ENCODE assay signal across 27 cellular contexts in the genomic region with DNA sequence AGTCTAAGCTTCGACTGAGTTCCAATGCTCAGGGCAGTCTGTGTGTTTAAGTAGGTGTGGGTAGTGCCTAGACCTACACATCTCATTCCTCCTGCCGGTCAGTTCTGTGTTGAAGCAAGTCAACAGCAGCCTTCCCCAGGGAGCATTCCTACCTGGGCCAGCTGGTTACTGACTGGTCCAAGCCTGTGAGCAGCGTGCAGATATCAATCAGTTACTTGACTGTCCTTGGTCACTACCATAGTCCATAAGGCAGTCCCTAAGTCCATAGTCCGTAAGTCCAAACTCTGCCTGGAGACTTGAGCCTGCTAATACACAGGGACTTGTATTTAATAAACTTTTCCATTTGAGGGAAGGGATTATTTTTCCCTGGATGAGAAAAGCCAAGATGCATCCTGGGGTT.
DNase-seq lines count a peak whose midpoint lies in the region; ATAC-seq, FAIRE-seq and TF ChIP-seq lines count a peak whose summit lies in the region.
"Had no signal": no experiment of that assay in that cellular context is flagged by ENCODE, and none has a peak within 500 bp of the region (broad histone marks: within the 10 kb centered on the region; RNA-seq: fewer than 3 reads in every experiment).

No MANE protein-coding gene starts in this region.

- H3K27me3 ChIP-seq in GM23338 (ENCODE audit: insufficient read depth), result no peaks in the 10 kb centered on the region
- H3K27me3 ChIP-seq in body of pancreas, result no peaks in the 10 kb centered on the region
- no peaks in the 10 kb centered on the region for H3K27me3 ChIP-seq in HepG2 (ENCODE audit: control insufficient read depth in 1 of 2, insufficient read depth in 2 of 2, low read length in 2 of 2)
- H3K27me3 ChIP-seq in small intestine (ENCODE audit: control insufficient read depth in 2 of 2, insufficient read depth in 2 of 2, low read length in 2 of 2), result no peaks in the 10 kb centered on the region
- H3K27me3 ChIP-seq in BE2C, result no peaks in the 10 kb centered on the region
- no peaks in the 10 kb centered on the region for H3K27me3 ChIP-seq in aorta (ENCODE audit: control insufficient read depth in 1 of 2, insufficient read depth in 2 of 2, low read length in 1 of 2)
- H3K27me3 ChIP-seq in brain microvascular endothelial cell (replicated peaks), result no peaks in the 10 kb centered on the region
- H3K27me3 ChIP-seq: MG63 had no signal

- H3K9me2 ChIP-seq in GM23338 (ENCODE audit: insufficient read depth), result peaks cover 6% of the 10 kb centered on the region

- H3F3A ChIP-seq in GM23338 (replicated peaks; ENCODE audit: low read depth), result no peaks in the 10 kb centered on the region

- CTCF ChIA-PET in HepG2 (lab: Yijun Ruan, JAX; ENCODE audit: low intra/inter-chr PET ratio, low total read pairs), result no interaction called here

- H3K4me2 ChIP-seq in GM23338, result no peak overlapping the region
- no peak overlapping the region for H3K4me2 ChIP-seq in HepG2 (ENCODE audit: low read depth, low read length)
- H3K4me2 ChIP-seq: A549 had no signal

- BruUV-seq in HepG2 (replicated peaks; lab: Mats Ljungman, UMichigan), result no TSS peak

- ATAC-seq in GM23338 (no peak), body of pancreas (peak; percentile 33), HepG2 (peak; percentile 73), aorta (ENCODE audit: low FRiP score) (no peak)
- ATAC-seq: A549, K562, PC-3, SK-N-SH treated with all-trans-retinoic acid at 6 μM for 48 hours had no signal

- peaks cover 32% of the 10 kb centered on the region for H3K4me1 Mint-ChIP-seq in GM23338

- peaks cover 2% of the 10 kb centered on the region; the same call in 2 of the 3 replicates for H3K9me3 Mint-ChIP-seq in GM23338
- H3K9me3 Mint-ChIP-seq: CD4-positive, alpha-beta memory T cell had no signal

- TF ChIP-seq CTCF in GM23338 (conservative IDR thresholded peaks at IDR 0.05; ENCODE audit: low read depth in 2 of 2) (no peak), body of pancreas (IDR thresholded peaks at IDR 0.05) (no peak), HepG2 (CRISPR knock-in tag; IDR thresholded peaks at IDR 0.05) (no peak), BE2C (IDR thresholded peaks at IDR 0.05; ENCODE audit: low read depth, low read length) (no peak), brain microvascular endothelial cell (IDR thresholded peaks at IDR 0.05; ENCODE audit: low read depth, low read length, missing control alignments) (no peak)

- no peak for TF ChIP-seq POLR2A in body of pancreas (IDR thresholded peaks at IDR 0.05)
- no peak for TF ChIP-seq POLR2A in HepG2 (IDR thresholded peaks at IDR 0.05; ENCODE audit: insufficient read depth in 1 of 2, low read depth in 2 of 2, low read length in 2 of 2)

- peak overlapping the region; percentile 32; the same call in 1 of the 2 replicates for H3K27ac Mint-ChIP-seq in GM23338
- H3K27ac Mint-ChIP-seq: CD4-positive, alpha-beta memory T cell had no signal

- no peak overlapping the region for H3K4me3 Mint-ChIP-seq in GM23338
- H3K4me3 Mint-ChIP-seq: CD4-positive, alpha-beta memory T cell had no signal

- H3K4me1 ChIP-seq in GM23338 (ENCODE audit: insufficient read depth) (peaks cover 25% of the 10 kb centered on the region), body of pancreas (no peaks in the 10 kb centered on the region), HepG2 (ENCODE audit: insufficient read depth, low read length) (peaks cover 9% of the 10 kb centered on the region), small intestine (ENCODE audit: control insufficient read depth in 2 of 2, insufficient read depth in 1 of 2, low read depth in 1 of 2, low read length in 1 of 2) (no peaks in the 10 kb centered on the region), BE2C (peaks cover under 1% of the 10 kb centered on the region; the same call in 1 of the 2 replicates), aorta (ENCODE audit: control insufficient read depth in 1 of 2, insufficient read depth in 2 of 2, low read length in 2 of 2) (peaks cover 0 to 2% of the 10 kb centered on the region in 2 donors)
- H3K4me1 ChIP-seq: A549 had no signal

- H3K9me3 ChIP-seq in body of pancreas (no peaks in the 10 kb centered on the region), HepG2 (ENCODE audit: low read length) (no peaks in the 10 kb centered on the region), small intestine (ENCODE audit: control insufficient read depth, low read depth) (no peaks in the 10 kb centered on the region), BE2C (no peaks in the 10 kb centered on the region; the same call in 1 of the 2 replicates), aorta (ENCODE audit: control insufficient read depth, low read length) (no peaks in the 10 kb centered on the region)
- H3K9me3 ChIP-seq: A549, MG63 had no signal

- peaks cover 46% of the 10 kb centered on the region for H3K36me3 Mint-ChIP-seq in GM23338 (ENCODE audit: low read depth)

- H2AFZ ChIP-seq in GM23338, result no peak overlapping the region
- no peak overlapping the region for H2AFZ ChIP-seq in HepG2 (ENCODE audit: low read length)

- no peak for TF ChIP-seq EP300 in HepG2 (IDR thresholded peaks at IDR 0.05; ENCODE audit: low read depth in 2 of 2, low read length in 2 of 2)
- TF ChIP-seq EP300 in HepG2 (CRISPR knock-in tag; IDR thresholded peaks at IDR 0.05; ENCODE audit: borderline replicate concordance), result no peak

- FAIRE-seq in HepG2 (lab: Jason Lieb, UNC) (no peak), small intestine (lab: Jason Lieb, UNC) (no peak)
- FAIRE-seq: A549, GM19239, H54, K562 had no signal

- H3K36me3 ChIP-seq in GM23338 (ENCODE audit: insufficient read depth) (peaks cover 5% of the 10 kb centered on the region; the same call in 1 of the 2 replicates), body of pancreas (replicated peaks in 1 of 2; ENCODE audit: insufficient read depth in 1 of 2, low read depth in 2 of 2) (peaks cover 0 to 20% of the 10 kb centered on the region in 2 donors), HepG2 (replicated peaks in 1 of 2; ENCODE audit: control insufficient read depth in 1 of 2, insufficient read depth in 2 of 2, low read length in 2 of 2) (peaks cover 13 to 53% of the 10 kb centered on the region in 2 experiments), small intestine (ENCODE audit: control insufficient read depth in 2 of 2, insufficient read depth in 2 of 2, low read length in 2 of 2) (peaks cover 7 to 9% of the 10 kb centered on the region in 2 donors), BE2C (peaks cover 17% of the 10 kb centered on the region), aorta (ENCODE audit: control insufficient read depth in 1 of 2, insufficient read depth in 2 of 2, low read length in 1 of 2) (peaks cover 2 to 6% of the 10 kb centered on the region in 2 donors), brain microvascular endothelial cell (replicated peaks) (peaks cover 17% of the 10 kb centered on the region)

- H3K4me3 ChIP-seq in GM23338, result no peak overlapping the region
- H3K4me3 ChIP-seq in body of pancreas, result no peak overlapping the region
- H3K4me3 ChIP-seq in HepG2 (replicated peaks in 1 of 3; ENCODE audit: insufficient read depth in 1 of 3, low read depth in 2 of 3, low read length in 3 of 3), result no peak overlapping the region
- no peak overlapping the region for H3K4me3 ChIP-seq in small intestine (ENCODE audit: low read depth in 1 of 2, low read length in 2 of 2)
- H3K4me3 ChIP-seq in BE2C (ENCODE audit: low read depth, low read length), result no peak overlapping the region
- no peak overlapping the region for H3K4me3 ChIP-seq in aorta (ENCODE audit: low read length in 2 of 2)
- no peak overlapping the region for H3K4me3 ChIP-seq in brain microvascular endothelial cell (ENCODE audit: low read depth, low read length)
- H3K4me3 ChIP-seq: A549, K562, MG63 had no signal

- H4K20me1 ChIP-seq in GM23338 (replicated peaks; ENCODE audit: insufficient read depth), result no peaks in the 10 kb centered on the region; the same call in 1 of the 2 replicates
- H4K20me1 ChIP-seq in HepG2 (ENCODE audit: insufficient read depth, low read length), result no peaks in the 10 kb centered on the region

- intact Hi-C loops in body of pancreas (cut with DNase I), result no loop called here
- intact Hi-C loops in HepG2 (cut with micrococcal nuclease; ENCODE audit: unreplicated experiment), result no loop called here
- intact Hi-C loops in aorta (cut with DNase I), result no loop called here

- DNase-seq in GM23338 (ENCODE audit: low spot score) (no peak), body of pancreas (no peak), HepG2 (ENCODE audit: low spot score) (peak; percentile 9), small intestine (peak; percentile 77), BE2C (no peak), aorta (no peak), brain microvascular endothelial cell (no peak)
- DNase-seq: AML-193; C1 segment of cervical spinal cord; CD4-positive, alpha-beta memory T cell; COR-L47; DMS53; Kasumi-1; MG63; NCI-H1105 treated with DMSO at 0.1 percent for 48 hours; NCI-H146; NCI-H2029; NCI-H446; NCI-H524 treated with DMSO at 0.1 percent for 48 hours; NCI-H82; NK-92 treated with Interleukin-12 subunit alpha and Interleukin-12 subunit beta, amount 100 ng/mL, for 24 hours; PC-3 had no signal

- in situ Hi-C loops in HepG2 (cut with HindIII; ENCODE audit: extremely low pct_ligation_motif_present, low pct_unique_long_range_greater_than_20kb) (no loop called here), brain microvascular endothelial cell (cut with HindIII; ENCODE audit: low pct_ligation_motif_present, low sequenced_read_pairs) (no loop called here)

- H3K79me2 ChIP-seq in GM23338 (replicated peaks; ENCODE audit: insufficient read depth), result no peaks in the 10 kb centered on the region
- H3K79me2 ChIP-seq in HepG2 (ENCODE audit: insufficient read depth, low read length), result no peaks in the 10 kb centered on the region

- H3K27me3 Mint-ChIP-seq in GM23338 (ENCODE audit: insufficient read depth, low read depth, poor library complexity), result peaks cover 4% of the 10 kb centered on the region
- H3K27me3 Mint-ChIP-seq: CD4-positive, alpha-beta memory T cell had no signal

- 33 to 46% methylated on average over 3 to 4 of the region's 4 CpGs for WGBS in body of pancreas, 2 donors
- 74% methylated on average over 4 of the region's 4 CpGs for WGBS in HepG2 (ENCODE audit: low lambda C conversion rate)
- 77 to 84% (median 78%) methylated on average over 4 of the region's 4 CpGs for WGBS in small intestine, 3 donors
- WGBS in aorta, 2 donors, result 71 to 73% methylated on average over 4 of the region's 4 CpGs

- no peak overlapping the region for H3K9ac ChIP-seq in HepG2 (ENCODE audit: insufficient read depth, low read depth, low read length)

- POLR2A ChIA-PET in HepG2 (lab: Yijun Ruan, JAX), result no interaction called here

- TF ChIP-seq RAD21 in HepG2 (CRISPR knock-in tag; IDR thresholded peaks at IDR 0.05), result no peak

- H3K27ac ChIP-seq in GM23338 (ENCODE audit: low read depth) (no peak overlapping the region), body of pancreas (no peak overlapping the region), HepG2 (ENCODE audit: extremely low read length, insufficient read depth, low read length) (no peak overlapping the region), small intestine (ENCODE audit: low read depth in 1 of 2, low read length in 1 of 2) (no peak overlapping the region), aorta (ENCODE audit: low read depth in 1 of 2, low read length in 2 of 2) (no peak overlapping the region), brain microvascular endothelial cell (no peak overlapping the region)
- H3K27ac ChIP-seq: A549 had no signal

TF ChIP-seq in HepG2, 621 proteins besides CTCF, POLR2A, EP300 and RAD21 (continues in another document):
- TF ChIP-seq GZF1 (CRISPR knock-in tag; IDR thresholded peaks at IDR 0.05) (no peak), HNRNPLL (IDR thresholded peaks at IDR 0.05; ENCODE audit: low read depth, low read length, poor library complexity, severe bottlenecking) (no peak), NFE2L1 (CRISPR knock-in tag; IDR thresholded peaks at IDR 0.05; ENCODE audit: borderline replicate concordance) (no peak)

Comparison
In these comparisons a context has a peak if more than half of its experiments do, and no peak if none do; other contexts are left out.
1. ATAC-seq: peak in body of pancreas (single experiment) and HepG2 (single experiment); none in GM23338 (single experiment) and aorta (single experiment).
2. DNase-seq: peak in HepG2 (single experiment) and small intestine (single experiment); none in GM23338 (single experiment), body of pancreas (0 of 4), BE2C (single experiment), aorta (0 of 2) and brain microvascular endothelial cell (single experiment).